In the genomic region with DNA sequence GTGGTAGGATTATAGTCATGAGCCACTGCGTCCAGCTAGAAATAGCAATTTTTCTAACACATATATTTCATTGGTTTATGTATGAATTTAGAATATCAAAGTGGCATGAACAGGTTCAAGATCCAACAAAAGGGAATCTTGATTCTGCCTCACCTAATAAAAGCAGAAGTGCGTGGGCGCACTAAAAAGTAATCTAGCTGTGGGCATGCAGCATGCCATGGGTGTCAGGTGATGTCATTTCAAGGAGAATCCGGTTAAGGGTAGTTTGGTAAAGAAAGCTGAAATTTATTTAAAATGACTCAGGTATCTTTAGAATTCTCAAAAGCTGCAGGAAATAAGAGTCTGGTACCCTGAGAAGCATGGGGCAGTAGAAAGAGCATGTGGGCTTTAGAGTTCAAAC, we compare ENCODE assay signal across 35 cellular contexts. TPM values are rescaled to one million over a fixed set of nuclear protein-coding genes. Genes with fewer than 3 reads are reported as not detected.
"Had no signal": no experiment of that assay in that cellular context is flagged by ENCODE, and none has a peak within 500 bp of the region (broad histone marks: within the 10 kb centered on the region; RNA-seq: fewer than 3 reads in every experiment).

No MANE protein-coding gene starts in this region.

- H3K27me3 ChIP-seq: ascending aorta had no signal

- H3K27ac Mint-ChIP-seq: activated B cell treated with CpG ODN at 0.5 μM for 24 hours; activated CD4-positive, alpha-beta memory T cell treated with anti-CD3 and anti-CD28 coated beads for 36 hours; activated CD4-positive, alpha-beta T cell treated with anti-CD3 and anti-CD28 coated beads, Interleukin-2, amount 10 ng/mL, durations not matched to agents 24 days and 14 days; activated CD8-positive, alpha-beta memory T cell treated with anti-CD3 and anti-CD28 coated beads, Interleukin-2, amount 10 ng/mL, durations not matched to agents 7 days and 5 days; activated CD8-positive, alpha-beta T cell treated with anti-CD3 and anti-CD28 coated beads, Interleukin-2, amount 10 ng/mL, durations not matched to agents 7 days and 5 days; activated naive CD4-positive, alpha-beta T cell treated with anti-CD3 and anti-CD28 coated beads, Interleukin-2, amount 10 ng/mL, durations not matched to agents 7 days and 5 days; activated naive CD4-positive, alpha-beta T cell treated with anti-CD3 and anti-CD28 coated beads, Interleukin-2, amount 50 U/mL, for 24 hours; activated naive CD8-positive, alpha-beta T cell; activated naive CD8-positive, alpha-beta T cell treated with anti-CD3 and anti-CD28 coated beads, Interleukin-2, amount 10 ng/mL, durations not matched to agents 7 days and 5 days; activated naive CD8-positive, alpha-beta T cell treated with anti-CD3 and anti-CD28 coated beads, Interleukin-2, amount 50 U/mL, for 24 hours; activated T-cell treated with anti-CD3 and anti-CD28 coated beads, Interleukin-2, amount 50 U/mL, for 24 hours; activated T-helper 2 cell treated with anti-CD3 and anti-CD28 coated beads, Interferon-gamma antibody, Interleukin-2, Interleukin-4, amounts not matched to agents 10 μg/mL and 5 μg/mL and 100 μg/mL, durations not matched to agents 14 hours and 24 hours and 36 hours; brain; T-helper 1 cell treated with Interleukin-12 subunit alpha and Interleukin-12 subunit beta and Interleukin-4 antibody, amounts not matched to agents 30 μg/mL and 1 μg/mL, for 36 hours; T-helper 2 cell treated with Interferon-gamma antibody and Interleukin-4, amounts not matched to agents 5 μg/mL and 100 μg/mL, for 36 hours had no signal

- H3K27me3 Mint-ChIP-seq: activated B cell treated with CpG ODN at 0.5 μM for 24 hours; activated CD4-positive, alpha-beta memory T cell treated with anti-CD3 and anti-CD28 coated beads for 36 hours; activated CD4-positive, alpha-beta T cell treated with anti-CD3 and anti-CD28 coated beads, Interleukin-2, amount 10 ng/mL, durations not matched to agents 24 days and 14 days; activated CD8-positive, alpha-beta memory T cell treated with anti-CD3 and anti-CD28 coated beads, Interleukin-2, amount 10 ng/mL, durations not matched to agents 7 days and 5 days; activated naive CD4-positive, alpha-beta T cell treated with anti-CD3 and anti-CD28 coated beads, Interleukin-2, amount 10 ng/mL, durations not matched to agents 7 days and 5 days; activated naive CD4-positive, alpha-beta T cell treated with anti-CD3 and anti-CD28 coated beads, Interleukin-2, amount 50 U/mL, for 24 hours; activated naive CD8-positive, alpha-beta T cell; activated naive CD8-positive, alpha-beta T cell treated with anti-CD3 and anti-CD28 coated beads, Interleukin-2, amount 10 ng/mL, durations not matched to agents 7 days and 5 days; activated naive CD8-positive, alpha-beta T cell treated with anti-CD3 and anti-CD28 coated beads, Interleukin-2, amount 50 U/mL, for 24 hours; activated T-cell treated with anti-CD3 and anti-CD28 coated beads, Interleukin-2, amount 50 U/mL, for 24 hours; brain had no signal

- H3K4me3 Mint-ChIP-seq: activated B cell treated with CpG ODN at 0.5 μM for 24 hours; activated CD4-positive, alpha-beta memory T cell treated with anti-CD3 and anti-CD28 coated beads for 36 hours; activated CD4-positive, alpha-beta T cell treated with anti-CD3 and anti-CD28 coated beads, Interleukin-2, amount 10 ng/mL, durations not matched to agents 24 days and 14 days; activated CD8-positive, alpha-beta memory T cell treated with anti-CD3 and anti-CD28 coated beads, Interleukin-2, amount 10 ng/mL, durations not matched to agents 7 days and 5 days; activated CD8-positive, alpha-beta T cell treated with anti-CD3 and anti-CD28 coated beads, Interleukin-2, amount 10 ng/mL, durations not matched to agents 7 days and 5 days; activated naive CD4-positive, alpha-beta T cell treated with anti-CD3 and anti-CD28 coated beads, Interleukin-2, amount 10 ng/mL, durations not matched to agents 7 days and 5 days; activated naive CD4-positive, alpha-beta T cell treated with anti-CD3 and anti-CD28 coated beads, Interleukin-2, amount 50 U/mL, for 24 hours; activated naive CD8-positive, alpha-beta T cell; activated naive CD8-positive, alpha-beta T cell treated with anti-CD3 and anti-CD28 coated beads, Interleukin-2, amount 10 ng/mL, durations not matched to agents 7 days and 5 days; activated naive CD8-positive, alpha-beta T cell treated with anti-CD3 and anti-CD28 coated beads, Interleukin-2, amount 50 U/mL, for 24 hours; activated T-cell treated with anti-CD3 and anti-CD28 coated beads, Interleukin-2, amount 50 U/mL, for 24 hours; brain; T-helper 1 cell treated with Interleukin-12 subunit alpha and Interleukin-12 subunit beta and Interleukin-4 antibody, amounts not matched to agents 30 μg/mL and 1 μg/mL, for 36 hours; T-helper 2 cell treated with Interferon-gamma antibody and Interleukin-4, amounts not matched to agents 5 μg/mL and 100 μg/mL, for 36 hours had no signal

- H3K4me1 ChIP-seq: ascending aorta had no signal

- H3K9me3 Mint-ChIP-seq: activated B cell treated with CpG ODN at 0.5 μM for 24 hours; activated CD4-positive, alpha-beta memory T cell treated with anti-CD3 and anti-CD28 coated beads for 36 hours; activated CD4-positive, alpha-beta T cell treated with anti-CD3 and anti-CD28 coated beads, Interleukin-2, amount 10 ng/mL, durations not matched to agents 24 days and 14 days; activated naive CD4-positive, alpha-beta T cell treated with anti-CD3 and anti-CD28 coated beads, Interleukin-2, amount 10 ng/mL, durations not matched to agents 7 days and 5 days; activated naive CD4-positive, alpha-beta T cell treated with anti-CD3 and anti-CD28 coated beads, Interleukin-2, amount 50 U/mL, for 24 hours; activated naive CD8-positive, alpha-beta T cell treated with anti-CD3 and anti-CD28 coated beads, Interleukin-2, amount 10 ng/mL, durations not matched to agents 7 days and 5 days; activated naive CD8-positive, alpha-beta T cell treated with anti-CD3 and anti-CD28 coated beads, Interleukin-2, amount 50 U/mL, for 24 hours; activated T-cell treated with anti-CD3 and anti-CD28 coated beads, Interleukin-2, amount 50 U/mL, for 24 hours; activated T-helper 2 cell treated with anti-CD3 and anti-CD28 coated beads, Interferon-gamma antibody, Interleukin-2, Interleukin-4, amounts not matched to agents 10 μg/mL and 5 μg/mL and 100 μg/mL, durations not matched to agents 14 hours and 24 hours and 36 hours; T-helper 1 cell treated with Interleukin-12 subunit alpha and Interleukin-12 subunit beta and Interleukin-4 antibody, amounts not matched to agents 30 μg/mL and 1 μg/mL, for 36 hours; T-helper 2 cell treated with Interferon-gamma antibody and Interleukin-4, amounts not matched to agents 5 μg/mL and 100 μg/mL, for 36 hours had no signal

- H3K27ac ChIP-seq: ascending aorta, VCaP had no signal

- H3K9me3 ChIP-seq: ascending aorta had no signal

- DNase-seq: activated B cell treated with CpG ODN at 0.5 μM for 24 hours; activated CD4-positive, alpha-beta memory T cell treated with anti-CD3 and anti-CD28 coated beads for 36 hours; activated CD4-positive, alpha-beta T cell treated with anti-CD3 and anti-CD28 coated beads for 4 hours; activated CD4-positive, alpha-beta T cell treated with anti-CD3 and anti-CD28 coated beads, Interleukin-2, amount 10 ng/mL, durations not matched to agents 24 days and 14 days; activated CD4-positive, alpha-beta T cell treated with anti-CD3 and anti-CD28 coated beads, Interleukin-2, amount 50 U/mL, for 1 hour; activated CD4-positive, alpha-beta T cell treated with anti-CD3 and anti-CD28 coated beads, Interleukin-2, amount 50 U/mL, for 4 hours; activated CD4-positive, CD25-positive, alpha-beta regulatory T cell treated with anti-CD3 and anti-CD28 coated beads, Interleukin-2, amount 50 U/mL, for 72 hours; activated CD8-positive, alpha-beta memory T cell treated with anti-CD3 and anti-CD28 coated beads for 24 hours; activated CD8-positive, alpha-beta memory T cell treated with anti-CD3 and anti-CD28 coated beads, Interleukin-2, amount 10 ng/mL, durations not matched to agents 7 days and 5 days; activated CD8-positive, alpha-beta memory T cell treated with anti-CD3 and anti-CD28 coated beads, Interleukin-2, amount 50 U/mL, for 48 hours; activated CD8-positive, alpha-beta T cell treated with anti-CD3 and anti-CD28 coated beads, Interleukin-2, amount 10 ng/mL, durations not matched to agents 7 days and 5 days; activated effector memory CD4-positive, alpha-beta T cell treated with Interleukin-2 at 50 U/mL for 16 hours; activated gamma-delta T cell; activated naive CD4-positive, alpha-beta T cell treated with anti-CD3 and anti-CD28 coated beads, Interleukin-2, amount 10 ng/mL, durations not matched to agents 7 days and 5 days; activated naive CD4-positive, alpha-beta T cell treated with Interleukin-2 at 50 U/mL for 16 hours; activated naive CD8-positive, alpha-beta T cell treated with anti-CD3 and anti-CD28 coated beads, Interleukin-2, amount 10 ng/mL, durations not matched to agents 7 days and 5 days; activated naive CD8-positive, alpha-beta T cell treated with anti-CD3 and anti-CD28 coated beads, Interleukin-2, amount 50 U/mL, for 24 hours; activated T-cell treated with anti-CD3 and anti-CD28 coated beads, Interleukin-2, amount 50 U/mL, for 24 hours; activated T-cell treated with anti-CD3 and anti-CD28 coated beads, Interleukin-2, amount 50 U/mL, for 48 hours; amygdala; anterior cingulate cortex; central memory CD4-positive, alpha-beta T cell; SW 1271; T-helper 1 cell; T-helper 2 cell; T-helper 9 cell had no signal

- ATAC-seq: activated CD8-positive, alpha-beta memory T cell treated with anti-CD3 and anti-CD28 coated beads, Interleukin-2, amount 10 ng/mL, durations not matched to agents 7 days and 5 days; activated CD8-positive, alpha-beta T cell treated with anti-CD3 and anti-CD28 coated beads, Interleukin-2, amount 10 ng/mL, durations not matched to agents 7 days and 5 days; activated naive CD8-positive, alpha-beta T cell treated with anti-CD3 and anti-CD28 coated beads, Interleukin-2, amount 50 U/mL, for 24 hours had no signal

- H3K4me3 ChIP-seq: ascending aorta had no signal

- H3K4me1 Mint-ChIP-seq: activated B cell treated with CpG ODN at 0.5 μM for 24 hours had no signal

RNA-seq across cellular contexts. Expression of gene LRRN4, which starts 17.6 kb away (rescaled TPM):
- total RNA-seq: activated B cell treated with CpG ODN at 0.5 μM for 24 hours; activated CD4-positive, alpha-beta memory T cell treated with anti-CD3 and anti-CD28 coated beads for 36 hours; activated CD4-positive, alpha-beta T cell treated with anti-CD3 and anti-CD28 coated beads, Interleukin-2, amount 10 ng/mL, durations not matched to agents 24 days and 14 days; activated CD8-positive, alpha-beta memory T cell treated with anti-CD3 and anti-CD28 coated beads, Interleukin-2, amount 10 ng/mL, durations not matched to agents 7 days and 5 days; activated CD8-positive, alpha-beta T cell treated with anti-CD3 and anti-CD28 coated beads, Interleukin-2, amount 10 ng/mL, durations not matched to agents 7 days and 5 days; activated naive CD8-positive, alpha-beta T cell treated with anti-CD3 and anti-CD28 coated beads, Interleukin-2, amount 10 ng/mL, durations not matched to agents 7 days and 5 days; activated T-helper 2 cell treated with anti-CD3 and anti-CD28 coated beads, Interferon-gamma antibody, Interleukin-2, Interleukin-4, amounts not matched to agents 10 μg/mL and 5 μg/mL and 100 μg/mL, durations not matched to agents 14 hours and 24 hours and 36 hours; ascending aorta; bronchial epithelial cell had no signal
